11 cellular contexts compared by ENCODE assay signal in genomic region chr1:7644906-7645750, GRCh38.
A peak's percentile ranks its signal among the peaks of the same experiment; 100 is the strongest.
DNase-seq lines count a peak whose midpoint lies in the region; ATAC-seq and TF ChIP-seq lines count a peak whose summit lies in the region.
"Had no signal": no experiment of that assay in that cellular context is flagged by ENCODE, and none has a peak within 500 bp of the region (broad histone marks: within the 10 kb centered on the region; RNA-seq: fewer than 3 reads in every experiment).

No MANE protein-coding gene starts in this region.

- no TSS peak for BruUV-seq in Caco-2 (replicated peaks; lab: Mats Ljungman, UMichigan)

- H3K27ac Mint-ChIP-seq in Caco-2 (ENCODE audit: unreplicated experiment) = no peak overlapping the region
- H3K27ac Mint-ChIP-seq: activated T-helper 2 cell treated with anti-CD3 and anti-CD28 coated beads, Interferon-gamma antibody, Interleukin-2, Interleukin-4, amounts not matched to agents 10 μg/mL and 5 μg/mL and 100 μg/mL, durations not matched to agents 14 hours and 24 hours and 36 hours had no signal

- peak; percentile 69 to 72 for ATAC-seq in left cardiac atrium
- no peak for ATAC-seq in HG02840 (IDR thresholded peaks at IDR 0.05; ENCODE audit: low FRiP score, unreplicated experiment)
- ATAC-seq: esophagus mucosa, T-cell had no signal

- DNase-seq in NCI-H1105 (lab: John Stamatoyannopoulos, UW) (peak; percentile 94), Peyer's patch (peak in 2 of 3 donors; percentile 64 to 68), left cardiac atrium (peak; percentile 62), thyroid gland (peak; percentile 83 to 89), H7 (no peak), Caco-2 (no peak)
- DNase-seq: T-cell had no signal

- H3K27ac ChIP-seq in Peyer's patch (no peak overlapping the region), thyroid gland (peak overlapping the region in 1 of 3 donors; percentile 18)

- TF ChIP-seq POLR2A in Peyer's patch (IDR thresholded peaks at IDR 0.05) (no peak), thyroid gland (IDR thresholded peaks at IDR 0.05) (no peak)

- H3K36me3 Mint-ChIP-seq in Caco-2 (ENCODE audit: insufficient read depth, unreplicated experiment) = peaks cover 5% of the 10 kb centered on the region
- H3K36me3 Mint-ChIP-seq: T-cell had no signal

- H3K27me3 Mint-ChIP-seq in Caco-2 (ENCODE audit: insufficient read depth, unreplicated experiment) = peaks cover 6% of the 10 kb centered on the region
- H3K27me3 Mint-ChIP-seq: T-cell had no signal

- H3K36me3 ChIP-seq in Peyer's patch = no peaks in the 10 kb centered on the region
- H3K36me3 ChIP-seq in thyroid gland = no peaks in the 10 kb centered on the region
- no peaks in the 10 kb centered on the region for H3K36me3 ChIP-seq in H7 (replicated peaks; ENCODE audit: control insufficient read depth, insufficient read depth, low read length)
- no peaks in the 10 kb centered on the region for H3K36me3 ChIP-seq in Caco-2 (ENCODE audit: control insufficient read depth, insufficient read depth, low read length)

- H3K4me1 ChIP-seq in Peyer's patch = peaks cover 0 to 6% (median 2%) of the 10 kb centered on the region in 4 donors
- peaks cover 5 to 22% of the 10 kb centered on the region in 2 donors for H3K4me1 ChIP-seq in thyroid gland
- H3K4me1 ChIP-seq in Caco-2 = no peaks in the 10 kb centered on the region

- 61 to 98% methylated on average over 4 to 13 of the region's 16 CpGs for WGBS in thyroid gland, 2 donors

- no peak overlapping the region for H3K4me3 ChIP-seq in Peyer's patch
- H3K4me3 ChIP-seq in thyroid gland (replicated peaks in 1 of 3) = no peak overlapping the region
- no peak overlapping the region for H3K4me3 ChIP-seq in H7 (ENCODE audit: insufficient read depth, low read depth, low read length)
- H3K4me3 ChIP-seq in Caco-2 (ENCODE audit: low read depth, low read length) = no peak overlapping the region

- H3K27me3 ChIP-seq in Peyer's patch (no peaks in the 10 kb centered on the region), thyroid gland (no peaks in the 10 kb centered on the region), H7 (ENCODE audit: control insufficient read depth, insufficient read depth, low read length) (no peaks in the 10 kb centered on the region), Caco-2 (replicated peaks; ENCODE audit: control insufficient read depth, insufficient read depth, low read length) (no peaks in the 10 kb centered on the region)

- intact Hi-C loops in left cardiac atrium (cut with DNase I) = loop anchor here (5.0 to 10.0 kb wide), 4 partner anchors 63 to 920 kb away; no protein-coding TSS in a partner anchor
- intact Hi-C loops in thyroid gland (cut with DNase I) = loop anchor here (5.0 to 10.0 kb wide), 2 partner anchors 420 to 603 kb away; no protein-coding TSS in a partner anchor
- intact Hi-C loops in Caco-2 (cut with micrococcal nuclease; ENCODE audit: unreplicated experiment) = no loop called here

- TF ChIP-seq CTCF in Peyer's patch (IDR thresholded peaks at IDR 0.05) (no peak), thyroid gland (IDR thresholded peaks at IDR 0.05) (no peak), Caco-2 (IDR thresholded peaks at IDR 0.05; ENCODE audit: insufficient read depth in 1 of 2, low read depth in 1 of 2, low read length in 1 of 2, severe bottlenecking in 1 of 2, unreplicated experiment in 1 of 2) (no peak)

- no peaks in the 10 kb centered on the region for H3K9me3 ChIP-seq in Peyer's patch
- no peaks in the 10 kb centered on the region for H3K9me3 ChIP-seq in thyroid gland
- H3K9me3 ChIP-seq in Caco-2 = no peaks in the 10 kb centered on the region

- no peaks in the 10 kb centered on the region for H3K9me3 Mint-ChIP-seq in Caco-2 (ENCODE audit: unreplicated experiment)
- H3K9me3 Mint-ChIP-seq: activated T-helper 2 cell treated with anti-CD3 and anti-CD28 coated beads, Interferon-gamma antibody, Interleukin-2, Interleukin-4, amounts not matched to agents 10 μg/mL and 5 μg/mL and 100 μg/mL, durations not matched to agents 14 hours and 24 hours and 36 hours; neural crest cell; T-cell had no signal

- CTCF ChIA-PET in Caco-2 (lab: Charles Lee) = no interaction called here

- POLR2A ChIA-PET in Caco-2 (lab: Charles Lee) = no interaction called here

- H3K4me1 Mint-ChIP-seq in Caco-2 (ENCODE audit: low read depth, unreplicated experiment) = no peaks in the 10 kb centered on the region

- H3K4me3 Mint-ChIP-seq in Caco-2 (ENCODE audit: unreplicated experiment) = no peak overlapping the region
- H3K4me3 Mint-ChIP-seq: neural crest cell, T-cell had no signal

Comparison
In these comparisons a context has a peak if more than half of its experiments do, and no peak if none do; other contexts are left out.
1. DNase-seq: peak in NCI-H1105 (single experiment), Peyer's patch (2 of 3), left cardiac atrium (single experiment) and thyroid gland (2 of 2); none in H7 (single experiment) and Caco-2 (0 of 2).